Comparison of ENCODE assay signal across 8 cellular contexts in the genomic region with DNA sequence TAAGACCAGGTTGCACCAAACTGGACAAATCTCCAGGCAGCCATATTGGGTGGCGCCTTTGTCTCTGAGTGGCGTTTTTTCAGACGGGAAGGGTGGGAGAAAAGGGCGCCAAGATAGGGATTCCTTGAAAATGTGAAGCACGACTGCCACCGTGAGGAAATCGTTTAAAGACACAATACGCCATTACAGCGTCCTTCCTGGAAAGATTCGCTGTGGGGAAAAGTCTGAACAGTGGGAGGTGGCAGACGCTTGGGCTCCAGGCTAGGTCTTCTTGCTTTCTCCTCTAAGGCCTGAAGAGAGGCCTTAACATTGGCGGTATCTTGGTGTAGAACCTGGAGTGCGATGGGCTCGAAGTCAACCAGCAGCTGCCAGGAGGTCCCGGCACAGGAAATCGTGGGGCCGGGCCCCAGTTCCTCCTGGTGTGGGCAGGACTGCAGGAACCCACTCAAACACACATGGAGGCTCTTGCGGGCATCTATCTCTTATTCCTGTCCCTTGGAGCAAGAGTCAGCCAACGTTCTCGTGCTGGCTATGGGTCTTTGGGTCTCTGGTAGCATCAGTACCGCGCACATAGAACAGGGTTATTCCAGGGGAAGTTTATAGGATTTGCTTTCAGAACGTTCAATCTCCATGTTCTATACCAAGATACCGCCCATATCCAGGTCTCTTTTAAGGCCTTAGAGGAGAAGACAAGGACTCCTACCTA.
DNase-seq lines count a peak whose midpoint lies in the region; ATAC-seq and TF ChIP-seq lines count a peak whose summit lies in the region.

No MANE protein-coding gene starts in this region.

- H3K27ac ChIP-seq in MM.1S (ENCODE audit: low read length), result peak overlapping the region; percentile 71

- H3K9me2 ChIP-seq in MM.1S (replicated peaks; ENCODE audit: insufficient read depth, low read length), result no peaks in the 10 kb centered on the region

- DNase-seq in MM.1S (peak; percentile 76), NCI-H82 treated with DMSO at 0.1 percent for 48 hours (lab: John Stamatoyannopoulos, UW; ENCODE audit: unreplicated experiment) (no peak)
- peak; percentile 78 for DNase-seq in central memory CD4-positive, alpha-beta T cell
- DNase-seq in T-helper 2 cell treated with Interferon-gamma antibody and Interleukin-4, amounts not matched to agents 5 μg/mL and 100 μg/mL, for 36 hours (ENCODE audit: low spot score), result no peak

- H3K9ac ChIP-seq in MM.1S (ENCODE audit: low read length) (peak overlapping the region; percentile 65), skeletal muscle satellite cell (ENCODE audit: low read depth, low read length) (peak overlapping the region; percentile 66)

- H3K27me3 ChIP-seq in MM.1S (replicated peaks; ENCODE audit: insufficient read depth, low read length), result no peaks in the 10 kb centered on the region
- peaks cover 5% of the 10 kb centered on the region for H3K27me3 ChIP-seq in skeletal muscle satellite cell (ENCODE audit: control insufficient read depth, insufficient read depth, low read length)

- no peaks in the 10 kb centered on the region for H4K20me1 ChIP-seq in MM.1S (ENCODE audit: insufficient read depth, low read length)

- ATAC-seq in GM18867 (IDR thresholded peaks at IDR 0.05; ENCODE audit: unreplicated experiment), result peak; percentile 62
- no peak for ATAC-seq in GM18520 (IDR thresholded peaks at IDR 0.05; ENCODE audit: unreplicated experiment)
- no peak for ATAC-seq in activated T-helper 17 cell treated with anti-CD3 and anti-CD28 coated beads, Interleukin-2, amount 50 U/mL, for 72 hours (replicated peaks)

- H3K4me3 Mint-ChIP-seq in T-helper 2 cell treated with Interferon-gamma antibody and Interleukin-4, amounts not matched to agents 5 μg/mL and 100 μg/mL, for 36 hours, result no peak overlapping the region
- H3K4me3 Mint-ChIP-seq in activated T-helper 17 cell treated with anti-CD3 and anti-CD28 coated beads, Interleukin-2, amount 50 U/mL, for 72 hours, result no peak overlapping the region

- no peaks in the 10 kb centered on the region for H3K4me1 ChIP-seq in MM.1S (ENCODE audit: low read length)
- no peaks in the 10 kb centered on the region for H3K4me1 ChIP-seq in skeletal muscle satellite cell (ENCODE audit: control insufficient read depth, insufficient read depth, low read length)

- H2AFZ ChIP-seq in MM.1S (ENCODE audit: low read length), result peak overlapping the region; percentile 74

- no peaks in the 10 kb centered on the region for H3F3A ChIP-seq in MM.1S (ENCODE audit: insufficient read depth, low read length)

- no peaks in the 10 kb centered on the region for H3K79me2 ChIP-seq in MM.1S (ENCODE audit: low read length)

- H3K36me3 Mint-ChIP-seq in T-helper 2 cell treated with Interferon-gamma antibody and Interleukin-4, amounts not matched to agents 5 μg/mL and 100 μg/mL, for 36 hours (ENCODE audit: low read depth), result peaks cover 18% of the 10 kb centered on the region
- peaks cover 20% of the 10 kb centered on the region for H3K36me3 Mint-ChIP-seq in activated T-helper 17 cell treated with anti-CD3 and anti-CD28 coated beads, Interleukin-2, amount 50 U/mL, for 72 hours (ENCODE audit: low read depth)

- H3K9me3 ChIP-seq in MM.1S (replicated peaks; ENCODE audit: insufficient read depth, low read length) (no peaks in the 10 kb centered on the region), skeletal muscle satellite cell (replicated peaks; ENCODE audit: low read length) (no peaks in the 10 kb centered on the region)

- H3K4me3 ChIP-seq in MM.1S (ENCODE audit: low read length) (peak overlapping the region; percentile 51; the same call in 1 of the 2 replicates), skeletal muscle satellite cell (ENCODE audit: low read length) (peak overlapping the region; percentile 75)

- no peak overlapping the region for H3K27ac Mint-ChIP-seq in T-helper 2 cell treated with Interferon-gamma antibody and Interleukin-4, amounts not matched to agents 5 μg/mL and 100 μg/mL, for 36 hours
- no peak overlapping the region for H3K27ac Mint-ChIP-seq in activated T-helper 17 cell treated with anti-CD3 and anti-CD28 coated beads, Interleukin-2, amount 50 U/mL, for 72 hours

- peak overlapping the region; percentile 65 for H3K4me2 ChIP-seq in MM.1S (ENCODE audit: low read depth, low read length)
- H3K4me2 ChIP-seq in skeletal muscle satellite cell (ENCODE audit: low read length), result peak overlapping the region; percentile 83

- TF ChIP-seq CTCF in MM.1S (IDR thresholded peaks at IDR 0.05; ENCODE audit: low read length), result peak; percentile 26

- H3K36me3 ChIP-seq in MM.1S (replicated peaks; ENCODE audit: insufficient read depth, low read length) (no peaks in the 10 kb centered on the region), skeletal muscle satellite cell (ENCODE audit: insufficient read depth, low read length) (no peaks in the 10 kb centered on the region)

- H3K9me3 Mint-ChIP-seq in T-helper 2 cell treated with Interferon-gamma antibody and Interleukin-4, amounts not matched to agents 5 μg/mL and 100 μg/mL, for 36 hours, result no peaks in the 10 kb centered on the region
- no peaks in the 10 kb centered on the region for H3K9me3 Mint-ChIP-seq in activated T-helper 17 cell treated with anti-CD3 and anti-CD28 coated beads, Interleukin-2, amount 50 U/mL, for 72 hours

- no peaks in the 10 kb centered on the region for H3K4me1 Mint-ChIP-seq in T-helper 2 cell treated with Interferon-gamma antibody and Interleukin-4, amounts not matched to agents 5 μg/mL and 100 μg/mL, for 36 hours (ENCODE audit: low read depth)
- H3K4me1 Mint-ChIP-seq in activated T-helper 17 cell treated with anti-CD3 and anti-CD28 coated beads, Interleukin-2, amount 50 U/mL, for 72 hours, result no peaks in the 10 kb centered on the region

- H3K27me3 Mint-ChIP-seq in T-helper 2 cell treated with Interferon-gamma antibody and Interleukin-4, amounts not matched to agents 5 μg/mL and 100 μg/mL, for 36 hours (ENCODE audit: low read depth), result no peaks in the 10 kb centered on the region
- H3K27me3 Mint-ChIP-seq in activated T-helper 17 cell treated with anti-CD3 and anti-CD28 coated beads, Interleukin-2, amount 50 U/mL, for 72 hours, result no peaks in the 10 kb centered on the region

Comparison
In these comparisons a context has a peak if more than half of its experiments do, and no peak if none do; other contexts are left out.
1. DNase-seq: peak in MM.1S (single experiment) and central memory CD4-positive, alpha-beta T cell (single experiment); none in T-helper 2 cell treated with Interferon-gamma antibody and Interleukin-4, amounts not matched to agents 5 μg/mL and 100 μg/mL, for 36 hours (single experiment) and NCI-H82 treated with DMSO at 0.1 percent for 48 hours (single experiment).